Comparison of ENCODE assay signal across 9 cellular contexts in genomic region chr5:118873417-118873816, GRCh38.
"Had no signal": no experiment of that assay in that cellular context is flagged by ENCODE, and none has a peak within 500 bp of the region (broad histone marks: within the 10 kb centered on the region; RNA-seq: fewer than 3 reads in every experiment).

No MANE protein-coding gene starts in this region.

- H3K27ac Mint-ChIP-seq: HFFc6 had no signal

- H3K27ac ChIP-seq: GM23248, KMS-11 had no signal

- ATAC-seq: HCT116, K562 had no signal

- H3K4me3 Mint-ChIP-seq: HFFc6 had no signal

- H3K4me3 ChIP-seq: GM23248, HAP-1, K562 had no signal

- H3K4me1 ChIP-seq: HAP-1 had no signal

- H3K36me3 ChIP-seq: HAP-1 had no signal

- H2AFZ ChIP-seq: GM23248 had no signal

- DNase-seq: GM23248, GOT3, H7, HFFc6, IMR-90 had no signal

- H3K9ac ChIP-seq: GM23248, KMS-11 had no signal

- H3K4me2 ChIP-seq: KMS-11 had no signal
